ENCODE assay signal across 15 cellular contexts in genomic region chr2:109498906-109499305, GRCh38.
A peak's percentile ranks its signal among the peaks of the same experiment; 100 is the strongest.
DNase-seq lines count a peak whose midpoint lies in the region; ATAC-seq and TF ChIP-seq lines count a peak whose summit lies in the region.
"Had no signal": no experiment of that assay in that cellular context is flagged by ENCODE, and none has a peak within 500 bp of the region (broad histone marks: within the 10 kb centered on the region; RNA-seq: fewer than 3 reads in every experiment).

No MANE protein-coding gene starts in this region.

- H3F3A ChIP-seq in PC-3 (ENCODE audit: low read length, unreplicated experiment): no peaks in the 10 kb centered on the region

- H3K27ac ChIP-seq in PC-3 (ENCODE audit: low read length) (peak overlapping the region; percentile 47; the same call in 1 of the 2 replicates), colonic mucosa (peak overlapping the region; percentile 44)
- H3K27ac ChIP-seq: HL-60, KMS-11, SJSA1 had no signal

- H3K79me2 ChIP-seq in PC-3 (ENCODE audit: low read length): no peaks in the 10 kb centered on the region

- H3K36me3 ChIP-seq in PC-3 (ENCODE audit: low read depth, low read length): no peaks in the 10 kb centered on the region
- no peaks in the 10 kb centered on the region for H3K36me3 ChIP-seq in colonic mucosa
- H3K36me3 ChIP-seq: SJSA1 had no signal

- H3K9ac ChIP-seq in PC-3 (ENCODE audit: low read length) (no peak overlapping the region), colonic mucosa (ENCODE audit: low read depth in 2 of 2, low read length in 2 of 2) (no peak overlapping the region)
- H3K9ac ChIP-seq: KMS-11 had no signal

- H3K4me3 ChIP-seq in PC-3 (ENCODE audit: low read length): no peak overlapping the region
- no peak overlapping the region for H3K4me3 ChIP-seq in colonic mucosa
- H3K4me3 ChIP-seq: SJSA1 had no signal

- H3K4me1 Mint-ChIP-seq in osteocyte (ENCODE audit: unreplicated experiment): peaks cover 43% of the 10 kb centered on the region
- H3K4me1 Mint-ChIP-seq: CD8-positive, alpha-beta memory T cell had no signal

- H4K20me1 ChIP-seq in PC-3 (ENCODE audit: low read length): no peaks in the 10 kb centered on the region

- TF ChIP-seq CTCF in PC-3 (conservative IDR thresholded peaks at IDR 0.05; ENCODE audit: low read depth, low read length) (no peak), colonic mucosa (IDR thresholded peaks at IDR 0.05) (no peak), osteocyte (IDR thresholded peaks at IDR 0.05) (no peak)

- H3K27me3 Mint-ChIP-seq in osteocyte (ENCODE audit: unreplicated experiment): no peaks in the 10 kb centered on the region

- H3K27me3 ChIP-seq in PC-3 (ENCODE audit: low read length) (no peaks in the 10 kb centered on the region), colonic mucosa (no peaks in the 10 kb centered on the region)
- H3K27me3 ChIP-seq: SJSA1 had no signal

- peak overlapping the region; percentile 76 for H3K27ac Mint-ChIP-seq in osteocyte (ENCODE audit: unreplicated experiment)
- H3K27ac Mint-ChIP-seq: CD8-positive, alpha-beta memory T cell had no signal

- H3K4me2 ChIP-seq in PC-3 (ENCODE audit: low read length): peak overlapping the region; percentile 50; the same call in 1 of the 2 replicates
- H3K4me2 ChIP-seq: KMS-11 had no signal

- H3K9me3 ChIP-seq in PC-3 (ENCODE audit: low read length) (no peaks in the 10 kb centered on the region), colonic mucosa (no peaks in the 10 kb centered on the region)
- H3K9me3 ChIP-seq: SJSA1 had no signal

- BruUV-seq in PC-3 (replicated peaks; lab: Mats Ljungman, UMichigan): no TSS peak

- H3K9me3 Mint-ChIP-seq in osteocyte (ENCODE audit: unreplicated experiment): no peaks in the 10 kb centered on the region
- H3K9me3 Mint-ChIP-seq: CD8-positive, alpha-beta memory T cell had no signal

- no peak overlapping the region for H2AFZ ChIP-seq in PC-3 (ENCODE audit: low read length)

- H3K36me3 Mint-ChIP-seq in osteocyte (ENCODE audit: unreplicated experiment): peaks cover 43% of the 10 kb centered on the region
- H3K36me3 Mint-ChIP-seq: CD8-positive, alpha-beta memory T cell had no signal

- H3K9me2 ChIP-seq in PC-3 (replicated peaks; ENCODE audit: low read length): no peaks in the 10 kb centered on the region

- ATAC-seq in PC-3 (no peak), HG03039 (IDR thresholded peaks at IDR 0.05; ENCODE audit: unreplicated experiment) (no peak)

- POLR2A ChIA-PET in PC-3 (lab: Charles Lee; ENCODE audit: unreplicated experiment): interaction anchor here (0.6 kb wide), 1 partner anchor 16 kb away, joined by 3 read pairs; no protein-coding TSS in a partner anchor

- CTCF ChIA-PET in PC-3 (lab: Charles Lee): no interaction called here

- intact Hi-C loops in PC-3 (cut with micrococcal nuclease) (loop anchor here (5.0 to 10.0 kb wide), 2 partner anchors 167 to 644 kb away; no protein-coding TSS in a partner anchor), colonic mucosa (cut with DNase I) (no loop called here)

- DNase-seq in PC-3 (no peak), colonic mucosa (no peak), osteocyte (ENCODE audit: extremely low spot score, unreplicated experiment) (no peak), HK-2 (ENCODE audit: unreplicated experiment) (no peak), NCI-H345 treated with DMSO at 0.1 percent for 48 hours (lab: John Stamatoyannopoulos, UW; ENCODE audit: unreplicated experiment) (no peak)
- no peak for DNase-seq in activated CD4-positive, alpha-beta T cell treated with anti-CD3 and anti-CD28 coated beads, Interleukin-2, amount 50 U/mL, for 1 hour
- DNase-seq: CD8-positive, alpha-beta memory T cell; DMS153; NCI-H1092 treated with DMSO at 0.1 percent for 48 hours; NCI-H1436 treated with DMSO at 0.1 percent for 48 hours; NCI-H1930 had no signal

- no peak overlapping the region for H3K4me3 Mint-ChIP-seq in osteocyte (ENCODE audit: unreplicated experiment)
- H3K4me3 Mint-ChIP-seq: CD8-positive, alpha-beta memory T cell had no signal

- H3K4me1 ChIP-seq in PC-3 (ENCODE audit: insufficient read depth, low read length) (peaks cover 34% of the 10 kb centered on the region), colonic mucosa (peaks cover 5% of the 10 kb centered on the region)
